In genomic region chr5:146410272-146410671, GRCh38 we compare ENCODE assay signal across 25 cellular contexts.
"Had no signal": no experiment of that assay in that cellular context is flagged by ENCODE, and none has a peak within 500 bp of the region (broad histone marks: within the 10 kb centered on the region; RNA-seq: fewer than 3 reads in every experiment).

No MANE protein-coding gene starts in this region.

- H3K27ac Mint-ChIP-seq: activated B cell treated with CpG ODN at 0.5 μM for 24 hours; activated CD8-positive, alpha-beta memory T cell treated with anti-CD3 and anti-CD28 coated beads, Interleukin-2, amount 10 ng/mL, durations not matched to agents 7 days and 5 days; activated CD8-positive, alpha-beta T cell treated with anti-CD3 and anti-CD28 coated beads, Interleukin-2, amount 10 ng/mL, durations not matched to agents 7 days and 5 days; activated naive CD8-positive, alpha-beta T cell; activated T-cell treated with anti-CD3 and anti-CD28 coated beads, Interleukin-2, amount 50 U/mL, for 72 hours; dendritic cell treated with granulocyte-macrophage colony-stimulating factor and Interleukin-4, amounts not matched to agents 40 ng/mL and 50 ng/mL, for 4 days; endodermal cell; mesothelial cell of epicardium; stimulated activated effector memory CD8-positive, alpha-beta T cell treated with anti-CD3 and anti-CD28 coated beads, Interleukin-12 subunit alpha, Interleukin-12 subunit beta, amount 100 ng/mL, for 72 hours; stimulated activated naive CD8-positive, alpha-beta T cell treated with anti-CD3 and anti-CD28 coated beads, Interleukin-15, amount 100 ng/mL, for 72 hours had no signal

- DNase-seq: activated B cell treated with CpG ODN at 0.5 μM for 24 hours; activated CD8-positive, alpha-beta memory T cell treated with anti-CD3 and anti-CD28 coated beads, Interleukin-2, amount 10 ng/mL, durations not matched to agents 7 days and 5 days; activated CD8-positive, alpha-beta T cell treated with anti-CD3 and anti-CD28 coated beads, Interleukin-2, amount 10 ng/mL, durations not matched to agents 7 days and 5 days; activated naive CD4-positive, alpha-beta T cell; activated T-cell treated with anti-CD3 and anti-CD28 coated beads, Interleukin-2, amount 50 U/mL, for 72 hours; anterior cingulate cortex; endodermal cell; foreskin keratinocyte; heart right ventricle; naive B cell; nucleus accumbens; pancreas; retina; stimulated activated CD4-positive, alpha-beta T cell treated with anti-CD3 and anti-CD28 coated beads, Interleukin-4, amount 100 ng/mL, for 24 hours; stimulated activated naive CD8-positive, alpha-beta T cell treated with anti-CD3 and anti-CD28 coated beads, Interleukin-15, amount 100 ng/mL, for 72 hours; substantia nigra; thyroid gland; upper lobe of left lung had no signal

- ATAC-seq: activated CD8-positive, alpha-beta memory T cell treated with anti-CD3 and anti-CD28 coated beads, Interleukin-2, amount 10 ng/mL, durations not matched to agents 7 days and 5 days; activated CD8-positive, alpha-beta T cell treated with anti-CD3 and anti-CD28 coated beads, Interleukin-2, amount 10 ng/mL, durations not matched to agents 7 days and 5 days; activated T-cell treated with anti-CD3 and anti-CD28 coated beads, Interleukin-2, amount 50 U/mL, for 72 hours; esophagus mucosa; heart right ventricle; pancreas; sciatic nerve; stimulated activated effector memory CD8-positive, alpha-beta T cell treated with anti-CD3 and anti-CD28 coated beads, Interleukin-12 subunit alpha, Interleukin-12 subunit beta, amount 100 ng/mL, for 72 hours; stimulated activated naive CD8-positive, alpha-beta T cell treated with anti-CD3 and anti-CD28 coated beads, Interleukin-15, amount 100 ng/mL, for 72 hours had no signal

- H3K4me1 Mint-ChIP-seq: activated B cell treated with CpG ODN at 0.5 μM for 24 hours; activated CD8-positive, alpha-beta memory T cell treated with anti-CD3 and anti-CD28 coated beads, Interleukin-2, amount 10 ng/mL, durations not matched to agents 7 days and 5 days; central memory CD8-positive, alpha-beta T cell; naive B cell; stimulated activated effector memory CD8-positive, alpha-beta T cell treated with anti-CD3 and anti-CD28 coated beads, Interleukin-12 subunit alpha, Interleukin-12 subunit beta, amount 100 ng/mL, for 72 hours; stimulated activated naive CD8-positive, alpha-beta T cell treated with anti-CD3 and anti-CD28 coated beads, Interleukin-15, amount 100 ng/mL, for 72 hours had no signal

- H3K27me3 Mint-ChIP-seq: activated B cell treated with CpG ODN at 0.5 μM for 24 hours; dendritic cell treated with granulocyte-macrophage colony-stimulating factor and Interleukin-4, amounts not matched to agents 40 ng/mL and 50 ng/mL, for 4 days; stimulated activated naive CD8-positive, alpha-beta T cell treated with anti-CD3 and anti-CD28 coated beads, Interleukin-15, amount 100 ng/mL, for 72 hours had no signal

- H3K4me3 Mint-ChIP-seq: activated B cell treated with CpG ODN at 0.5 μM for 24 hours; activated CD8-positive, alpha-beta memory T cell treated with anti-CD3 and anti-CD28 coated beads, Interleukin-2, amount 10 ng/mL, durations not matched to agents 7 days and 5 days; activated CD8-positive, alpha-beta T cell treated with anti-CD3 and anti-CD28 coated beads, Interleukin-2, amount 10 ng/mL, durations not matched to agents 7 days and 5 days; activated naive CD8-positive, alpha-beta T cell; activated T-cell treated with anti-CD3 and anti-CD28 coated beads, Interleukin-2, amount 50 U/mL, for 72 hours; central memory CD8-positive, alpha-beta T cell; dendritic cell treated with granulocyte-macrophage colony-stimulating factor and Interleukin-4, amounts not matched to agents 40 ng/mL and 50 ng/mL, for 4 days; endodermal cell; mesothelial cell of epicardium; naive B cell; stimulated activated effector memory CD8-positive, alpha-beta T cell treated with anti-CD3 and anti-CD28 coated beads, Interleukin-12 subunit alpha, Interleukin-12 subunit beta, amount 100 ng/mL, for 72 hours; stimulated activated naive CD8-positive, alpha-beta T cell treated with anti-CD3 and anti-CD28 coated beads, Interleukin-15, amount 100 ng/mL, for 72 hours had no signal

- H3K36me3 Mint-ChIP-seq: activated CD8-positive, alpha-beta memory T cell treated with anti-CD3 and anti-CD28 coated beads, Interleukin-2, amount 10 ng/mL, durations not matched to agents 7 days and 5 days; activated naive CD8-positive, alpha-beta T cell; mesothelial cell of epicardium; naive B cell; stimulated activated effector memory CD8-positive, alpha-beta T cell treated with anti-CD3 and anti-CD28 coated beads, Interleukin-12 subunit alpha, Interleukin-12 subunit beta, amount 100 ng/mL, for 72 hours had no signal

- H3K9me3 Mint-ChIP-seq: activated B cell treated with CpG ODN at 0.5 μM for 24 hours; activated T-cell treated with anti-CD3 and anti-CD28 coated beads, Interleukin-2, amount 50 U/mL, for 72 hours; central memory CD8-positive, alpha-beta T cell; dendritic cell treated with granulocyte-macrophage colony-stimulating factor and Interleukin-4, amounts not matched to agents 40 ng/mL and 50 ng/mL, for 4 days; endodermal cell; mesothelial cell of epicardium; naive B cell; stimulated activated effector memory CD8-positive, alpha-beta T cell treated with anti-CD3 and anti-CD28 coated beads, Interleukin-12 subunit alpha, Interleukin-12 subunit beta, amount 100 ng/mL, for 72 hours; stimulated activated naive CD8-positive, alpha-beta T cell treated with anti-CD3 and anti-CD28 coated beads, Interleukin-15, amount 100 ng/mL, for 72 hours had no signal
